In genomic region chr9:93465853-93466252, GRCh38 we compare ENCODE assay signal across 1 cellular context.
TF ChIP-seq lines count a peak whose summit lies in the region.

No MANE protein-coding gene starts in this region.

TF ChIP-seq in HepG2, 621 proteins besides CTCF, POLR2A, EP300 and RAD21:
- no peak for TF ChIP-seq FUBP1 (CRISPR knock-in tag; IDR thresholded peaks at IDR 0.05; ENCODE audit: borderline replicate concordance)
- no peak for TF ChIP-seq ZNF138 (CRISPR knock-in tag; IDR thresholded peaks at IDR 0.05; ENCODE audit: low read depth)
- no peak for TF ChIP-seq ZNF331 (CRISPR knock-in tag; IDR thresholded peaks at IDR 0.05)
- TF ChIP-seq AKAP8 (CRISPR knock-in tag; IDR thresholded peaks at IDR 0.05), result no peak
- TF ChIP-seq MLX (CRISPR knock-in tag; IDR thresholded peaks at IDR 0.05), result no peak
- TF ChIP-seq NFKBIZ (CRISPR knock-in tag; IDR thresholded peaks at IDR 0.05), result no peak
- TF ChIP-seq SNRNP70 (IDR thresholded peaks at IDR 0.05; ENCODE audit: low read depth, low read length), result no peak
